ENCODE assay signal across 8 cellular contexts in the genomic region with DNA sequence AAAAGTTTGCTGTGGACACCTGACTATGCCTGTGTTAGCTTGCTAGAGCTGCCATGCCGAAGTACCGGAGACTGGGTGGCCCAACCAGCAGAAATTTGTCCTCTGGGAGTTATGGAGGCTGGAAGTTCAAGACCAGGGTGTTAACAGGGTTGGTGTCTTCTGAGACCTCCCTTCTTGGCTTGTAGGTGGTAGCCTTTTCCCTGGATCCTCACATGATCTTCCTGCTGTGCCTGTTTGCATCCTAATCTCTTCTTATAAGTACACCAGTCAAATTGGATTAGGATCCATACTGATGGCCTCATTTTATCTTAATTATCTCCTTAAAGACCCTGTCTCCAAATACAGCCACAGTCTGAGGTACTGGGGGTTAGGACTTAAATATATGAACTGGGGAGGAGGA. TPM values are rescaled to one million over a fixed set of nuclear protein-coding genes. Genes with fewer than 3 reads are reported as not detected.
DNase-seq lines count a peak whose midpoint lies in the region; ATAC-seq lines count a peak whose summit lies in the region.

No MANE protein-coding gene starts in this region.

- no peaks in the 10 kb centered on the region for H3K9me3 Mint-ChIP-seq in activated CD4-positive, alpha-beta T cell treated with anti-CD3 and anti-CD28 coated beads for 36 hours (ENCODE audit: low read depth)
- H3K9me3 Mint-ChIP-seq in activated T-helper 17 cell treated with anti-CD3 and anti-CD28 coated beads, Interleukin-2, amount 50 U/mL, for 72 hours, result no peaks in the 10 kb centered on the region

- no peaks in the 10 kb centered on the region for H3K9me3 ChIP-seq in stomach smooth muscle (ENCODE audit: control insufficient read depth in 2 of 2, low read length in 2 of 2)

- H3K36me3 ChIP-seq in stomach smooth muscle (ENCODE audit: control insufficient read depth in 2 of 2, insufficient read depth in 2 of 2, low read length in 2 of 2), result peaks cover 3 to 5% of the 10 kb centered on the region in 2 donors

- H3K27me3 Mint-ChIP-seq in activated CD4-positive, alpha-beta T cell treated with anti-CD3 and anti-CD28 coated beads for 36 hours, result no peaks in the 10 kb centered on the region
- no peaks in the 10 kb centered on the region for H3K27me3 Mint-ChIP-seq in activated T-helper 17 cell treated with anti-CD3 and anti-CD28 coated beads, Interleukin-2, amount 50 U/mL, for 72 hours

- H3K4me3 Mint-ChIP-seq in activated CD4-positive, alpha-beta T cell treated with anti-CD3 and anti-CD28 coated beads for 36 hours, result peak overlapping the region; percentile 87
- H3K4me3 Mint-ChIP-seq in activated T-helper 17 cell treated with anti-CD3 and anti-CD28 coated beads, Interleukin-2, amount 50 U/mL, for 72 hours, result peak overlapping the region; percentile 90

- no peak overlapping the region for H3K27ac ChIP-seq in stomach smooth muscle (ENCODE audit: low read length)

- H3K4me1 ChIP-seq in stomach smooth muscle (ENCODE audit: control insufficient read depth, insufficient read depth, low read length), result peaks cover 33% of the 10 kb centered on the region

- H3K27me3 ChIP-seq in stomach smooth muscle (ENCODE audit: control insufficient read depth in 1 of 2, insufficient read depth in 2 of 2, low read length in 2 of 2), result no peaks in the 10 kb centered on the region

- POLR2A ChIA-PET in activated CD4-positive, alpha-beta T cell treated with anti-CD3 and anti-CD28 coated beads for 36 hours (lab: Charles Lee), result no interaction called here

- peaks cover 35% of the 10 kb centered on the region for H3K4me1 Mint-ChIP-seq in activated CD4-positive, alpha-beta T cell treated with anti-CD3 and anti-CD28 coated beads for 36 hours
- H3K4me1 Mint-ChIP-seq in activated T-helper 17 cell treated with anti-CD3 and anti-CD28 coated beads, Interleukin-2, amount 50 U/mL, for 72 hours, result peaks cover 30% of the 10 kb centered on the region

- CTCF ChIA-PET in activated CD4-positive, alpha-beta T cell treated with anti-CD3 and anti-CD28 coated beads for 36 hours (lab: Charles Lee), result no interaction called here

- DNase-seq in activated CD4-positive, alpha-beta T cell treated with anti-CD3 and anti-CD28 coated beads for 36 hours, result no peak
- no peak for DNase-seq in activated CD4-positive, alpha-beta T cell treated with anti-CD3 and anti-CD28 coated beads, Interleukin-2, amount 50 U/mL, for 1 hour
- peak; percentile 23 for DNase-seq in islet precursor cell
- no peak for DNase-seq in activated effector memory CD4-positive, alpha-beta T cell treated with Interleukin-2 at 50 U/mL for 16 hours
- DNase-seq in C1 segment of cervical spinal cord (lab: John Stamatoyannopoulos, UW), result no peak

- H3K36me3 Mint-ChIP-seq in activated CD4-positive, alpha-beta T cell treated with anti-CD3 and anti-CD28 coated beads for 36 hours (ENCODE audit: low read depth), result peaks cover 28% of the 10 kb centered on the region
- no peaks in the 10 kb centered on the region for H3K36me3 Mint-ChIP-seq in activated T-helper 17 cell treated with anti-CD3 and anti-CD28 coated beads, Interleukin-2, amount 50 U/mL, for 72 hours (ENCODE audit: low read depth)

- intact Hi-C loops in activated CD4-positive, alpha-beta T cell treated with anti-CD3 and anti-CD28 coated beads for 36 hours (cut with DNase I, micrococcal nuclease), result loop anchor here (1.0 to 2.0 kb wide), 8 partner anchors 79 to 572 kb away; partner anchors contain the start of genes PTPN4 (in 2 of the 2), CFAP221 (in 1 of the 2), EPB41L5 (in 1 of the 2) and RALB (in 1 of the 2)

- peak overlapping the region; percentile 87 to 90 for H3K4me3 ChIP-seq in stomach smooth muscle (ENCODE audit: low read length in 2 of 2)

- ATAC-seq in activated CD4-positive, alpha-beta T cell treated with anti-CD3 and anti-CD28 coated beads for 36 hours, result no peak
- ATAC-seq in activated T-helper 17 cell treated with anti-CD3 and anti-CD28 coated beads, Interleukin-2, amount 50 U/mL, for 72 hours (replicated peaks), result no peak
- no peak for ATAC-seq in GM21515 (IDR thresholded peaks at IDR 0.05; ENCODE audit: unreplicated experiment)

- H3K9ac ChIP-seq in stomach smooth muscle (ENCODE audit: low read length in 2 of 2), result peak overlapping the region; percentile 76 to 89

- H3K27ac Mint-ChIP-seq in activated CD4-positive, alpha-beta T cell treated with anti-CD3 and anti-CD28 coated beads for 36 hours, result peak overlapping the region; percentile 88
- H3K27ac Mint-ChIP-seq in activated T-helper 17 cell treated with anti-CD3 and anti-CD28 coated beads, Interleukin-2, amount 50 U/mL, for 72 hours, result peak overlapping the region; percentile 83

RNA-seq across cellular contexts. Expression of gene TMEM177, which starts 0.8 kb away (rescaled TPM):
- 10 to 100 TPM; 13.6 to 15.8 TPM for total RNA-seq in activated CD4-positive, alpha-beta T cell treated with anti-CD3 and anti-CD28 coated beads for 36 hours
- total RNA-seq in activated T-helper 17 cell treated with anti-CD3 and anti-CD28 coated beads, Interleukin-2, amount 50 U/mL, for 72 hours, result 10 to 100 TPM in 1 of 2 donors, 1 to 10 TPM in 1; 7.5 to 11.2 TPM
